10 cellular contexts compared by ENCODE assay signal in genomic region chr7:102376964-102377363, GRCh38. TPM values are rescaled to one million over a fixed set of nuclear protein-coding genes. Genes with fewer than 3 reads are reported as not detected.
"Had no signal": no experiment of that assay in that cellular context is flagged by ENCODE, and none has a peak within 500 bp of the region (broad histone marks: within the 10 kb centered on the region; RNA-seq: fewer than 3 reads in every experiment).

No MANE protein-coding gene starts in this region.

RNA-seq across cellular contexts. Expression of gene SPDYE6, which starts 20.7 kb away (rescaled TPM):
- total RNA-seq: activated CD8-positive, alpha-beta memory T cell treated with anti-CD3 and anti-CD28 coated beads for 36 hours; activated CD8-positive, alpha-beta T cell treated with anti-CD3 and anti-CD28 coated beads for 36 hours; activated T-cell treated with anti-CD3 and anti-CD28 coated beads, Interleukin-2, amount 50 U/mL, for 4 hours; activated T-helper 2 cell treated with anti-CD3 and anti-CD28 coated beads, Interferon-gamma antibody, Interleukin-2, Interleukin-4, amounts not matched to agents 10 μg/mL and 5 μg/mL and 100 μg/mL, durations not matched to agents 14 hours and 24 hours and 36 hours; bronchial epithelial cell; M059J; PC-9; Right ventricle myocardium inferior; SK-MEL-5; T-cell had no signal
